9 cellular contexts compared by ENCODE assay signal in genomic region chr9:121652037-121652837, GRCh38. TPM values are rescaled to one million over a fixed set of nuclear protein-coding genes. Genes with fewer than 3 reads are reported as not detected.
DNase-seq lines count a peak whose midpoint lies in the region; ATAC-seq and TF ChIP-seq lines count a peak whose summit lies in the region.
"Had no signal": no experiment of that assay in that cellular context is flagged by ENCODE, and none has a peak within 500 bp of the region (broad histone marks: within the 10 kb centered on the region; RNA-seq: fewer than 3 reads in every experiment).

No MANE protein-coding gene starts in this region.

- no peak for TF ChIP-seq POLR2A in Peyer's patch (IDR thresholded peaks at IDR 0.05)

- H3K4me3 ChIP-seq in Caco-2 (ENCODE audit: low read depth, low read length) (peak overlapping the region; percentile 69), Peyer's patch (peak overlapping the region; percentile 42 to 88 (median 62)), fibroblast of pulmonary artery (replicated peaks; ENCODE audit: low read depth, low read length) (peak overlapping the region; percentile 48), parathyroid adenoma (ENCODE audit: low read depth, low read length) (peak overlapping the region; percentile 32)

- DNase-seq in Caco-2 = peak in 1 of 2 experiments; percentile 36
- DNase-seq in Peyer's patch = peak in 2 of 3 donors; percentile 59 to 62
- DNase-seq in fibroblast of pulmonary artery (ENCODE audit: low read depth) = no peak
- DNase-seq in activated effector memory CD4-positive, alpha-beta T cell treated with Interleukin-2 at 50 U/mL for 16 hours = no peak
- DNase-seq in HCEC 1CT = no peak
- DNase-seq in superior temporal gyrus (ENCODE audit: extremely low spot score) = no peak

- H3K36me3 Mint-ChIP-seq in Caco-2 (ENCODE audit: insufficient read depth, unreplicated experiment) = peaks cover 4% of the 10 kb centered on the region

- H3K27me3 Mint-ChIP-seq in Caco-2 (ENCODE audit: insufficient read depth, unreplicated experiment) = no peaks in the 10 kb centered on the region

- TF ChIP-seq CTCF in Caco-2 (IDR thresholded peaks at IDR 0.05; ENCODE audit: insufficient read depth in 1 of 2, low read depth in 1 of 2, low read length in 1 of 2, severe bottlenecking in 1 of 2, unreplicated experiment in 1 of 2) = no peak
- no peak for TF ChIP-seq CTCF in Peyer's patch (IDR thresholded peaks at IDR 0.05)
- no peak for TF ChIP-seq CTCF in fibroblast of pulmonary artery (IDR thresholded peaks at IDR 0.05; ENCODE audit: low read length, missing control alignments)
- no peak for TF ChIP-seq CTCF in parathyroid adenoma (IDR thresholded peaks at IDR 0.05)

- BruUV-seq in Caco-2 (replicated peaks; lab: Mats Ljungman, UMichigan) = TSS peak; percentile 45

- ATAC-seq in HG03378 (IDR thresholded peaks at IDR 0.05; ENCODE audit: unreplicated experiment) = no peak

- H3K9me3 ChIP-seq in Caco-2 (no peaks in the 10 kb centered on the region), Peyer's patch (no peaks in the 10 kb centered on the region), parathyroid adenoma (ENCODE audit: control insufficient read depth, low read length) (no peaks in the 10 kb centered on the region)
- H3K9me3 ChIP-seq: neutrophil had no signal

- H3K79me2 ChIP-seq in parathyroid adenoma = peaks cover 4% of the 10 kb centered on the region

- H3K4me1 Mint-ChIP-seq in Caco-2 (ENCODE audit: low read depth, unreplicated experiment) = peaks cover 18% of the 10 kb centered on the region

- H3K4me1 ChIP-seq in Caco-2 (peaks cover 22% of the 10 kb centered on the region), Peyer's patch (peaks cover 2 to 55% (median 5%) of the 10 kb centered on the region in 4 donors), parathyroid adenoma (no peaks in the 10 kb centered on the region)

- H3K27me3 ChIP-seq in Caco-2 (replicated peaks; ENCODE audit: control insufficient read depth, insufficient read depth, low read length) (no peaks in the 10 kb centered on the region), Peyer's patch (peaks cover 0 to 3% of the 10 kb centered on the region in 2 donors), parathyroid adenoma (ENCODE audit: control insufficient read depth, insufficient read depth, low read length) (no peaks in the 10 kb centered on the region)

- intact Hi-C loops in Caco-2 (cut with micrococcal nuclease; ENCODE audit: unreplicated experiment) = loop anchor here (5.0 kb wide), 2 partner anchors 35 to 85 kb away; no protein-coding TSS in a partner anchor

- peak overlapping the region; percentile 86 for H3K4me2 ChIP-seq in parathyroid adenoma (ENCODE audit: low read length)

- H3K9ac ChIP-seq in parathyroid adenoma = no peak overlapping the region

- H2AFZ ChIP-seq in parathyroid adenoma = peak overlapping the region; percentile 38

- H3K27ac ChIP-seq in Peyer's patch = peak overlapping the region; percentile 17 to 93 (median 81)
- peak overlapping the region; percentile 67 for H3K27ac ChIP-seq in parathyroid adenoma
- H3K27ac ChIP-seq: neutrophil had no signal

- H3K9me3 Mint-ChIP-seq in Caco-2 (ENCODE audit: unreplicated experiment) = no peaks in the 10 kb centered on the region

- H3K36me3 ChIP-seq in Caco-2 (ENCODE audit: control insufficient read depth, insufficient read depth, low read length) = peaks cover 2% of the 10 kb centered on the region
- no peaks in the 10 kb centered on the region for H3K36me3 ChIP-seq in Peyer's patch
- no peaks in the 10 kb centered on the region for H3K36me3 ChIP-seq in parathyroid adenoma (ENCODE audit: control insufficient read depth, insufficient read depth, low read length)
- H3K36me3 ChIP-seq: neutrophil had no signal

- H3K4me3 Mint-ChIP-seq in Caco-2 (ENCODE audit: unreplicated experiment) = peak overlapping the region; percentile 94

- POLR2A ChIA-PET in Caco-2 (lab: Charles Lee) = no interaction called here

- CTCF ChIA-PET in Caco-2 (lab: Charles Lee) = interaction anchor here (0.8 to 1.2 kb wide), 2 partner anchors 32 to 107 kb away, joined by 4 read pairs; no protein-coding TSS in a partner anchor

- H3K27ac Mint-ChIP-seq in Caco-2 (ENCODE audit: unreplicated experiment) = peak overlapping the region; percentile 69

RNA-seq across cellular contexts. Expression of gene DAB2IP, which starts 0.8 kb away (rescaled TPM):
- 18.0 and 26.0 TPM in 2 replicates for total RNA-seq in Caco-2 (2022)
- total RNA-seq in Peyer's patch = 10 to 100 TPM; 55.2 to 76.0 (median 60.5) TPM

Comparison
In these comparisons a context has a peak if more than half of its experiments do, and no peak if none do; other contexts are left out.
1. DNase-seq: peak in Peyer's patch (2 of 3); none in fibroblast of pulmonary artery (single experiment), activated effector memory CD4-positive, alpha-beta T cell treated with Interleukin-2 at 50 U/mL for 16 hours (single experiment), HCEC 1CT (single experiment) and superior temporal gyrus (single experiment).
2. Peak in every context shown above with its lines, with median percentiles within 50 percentile points of each other: H3K4me3 ChIP-seq.